ENCODE assay signal across 26 cellular contexts in the genomic region with DNA sequence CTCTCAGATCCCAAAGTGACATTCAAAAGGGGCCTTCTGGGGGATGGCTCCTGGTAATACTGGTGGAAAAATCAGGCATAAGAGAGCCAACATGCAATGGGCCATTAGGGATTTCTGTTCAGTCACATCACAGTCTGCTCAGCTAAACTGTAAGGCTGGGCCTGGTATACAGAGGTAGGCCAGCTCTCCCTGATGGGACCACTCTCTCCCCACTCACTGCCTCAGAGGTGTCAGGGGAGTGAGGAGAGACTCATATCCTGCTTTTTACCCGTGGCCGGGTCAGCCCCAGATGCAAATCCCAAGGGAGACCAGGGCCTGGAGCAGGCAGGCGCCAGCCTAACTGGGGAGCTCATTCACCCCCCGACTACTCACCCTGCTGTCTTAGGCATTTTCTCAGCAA. TPM values are rescaled to one million over a fixed set of nuclear protein-coding genes. Genes with fewer than 3 reads are reported as not detected.
DNase-seq lines count a peak whose midpoint lies in the region; ATAC-seq, FAIRE-seq and TF ChIP-seq lines count a peak whose summit lies in the region.
"Had no signal": no experiment of that assay in that cellular context is flagged by ENCODE, and none has a peak within 500 bp of the region (broad histone marks: within the 10 kb centered on the region; RNA-seq: fewer than 3 reads in every experiment).

No MANE protein-coding gene starts in this region.

- H3K4me3 Mint-ChIP-seq in astrocyte (ENCODE audit: unreplicated experiment): no peak overlapping the region
- no peak overlapping the region for H3K4me3 Mint-ChIP-seq in activated CD8-positive, alpha-beta memory T cell treated with anti-CD3 and anti-CD28 coated beads, Interleukin-2, amount 10 ng/mL, durations not matched to agents 7 days and 5 days
- H3K4me3 Mint-ChIP-seq: CD4-positive, alpha-beta T cell had no signal

- no peak overlapping the region for H4K91ac ChIP-seq in neuronal stem cell (ENCODE audit: low read depth, low read length, poor library complexity)

- no peak overlapping the region for H4K8ac ChIP-seq in neuronal stem cell (ENCODE audit: low read depth, low read length)

- H3K18ac ChIP-seq in neuronal stem cell (ENCODE audit: low read length): peak overlapping the region; percentile 48

- CTCF ChIA-PET in A549 (lab: Yijun Ruan, JAX): interaction anchor here (0.9 to 3.0 kb wide), 6 partner anchors 12 to 67 kb away, joined by 3 to 11 read pairs (median 4); no protein-coding TSS in a partner anchor
- CTCF ChIA-PET in activated CD8-positive, alpha-beta memory T cell treated with anti-CD3 and anti-CD28 coated beads, Interleukin-2, amount 10 ng/mL, durations not matched to agents 7 days and 5 days (lab: Charles Lee): no interaction called here

- no peak overlapping the region for H3K23ac ChIP-seq in neuronal stem cell (ENCODE audit: low read depth, low read length, poor library complexity)

- H2AK5ac ChIP-seq in neuronal stem cell (ENCODE audit: low read depth, low read length): no peak overlapping the region

- 77% methylated on average over 4 of the region's 4 CpGs for WGBS in A549 (ENCODE audit: missing lambda C conversion rate)
- 69 to 73% methylated on average over 4 of the region's 4 CpGs for WGBS in GM23248 (ENCODE audit: low coverage in 1 of 2, low lambda C conversion rate in 2 of 2, missing lambda C conversion rate in 2 of 2), 2 experiments
- no CpG with 5 or more reads among the region's 4 CpGs for WGBS in neuronal stem cell (ENCODE audit: extremely low coverage in 2 of 2, insufficient read length in 2 of 2, insufficient replicate concordance in 1 of 2), 2 donors

- TF ChIP-seq EP300 in A549 (IDR thresholded peaks at IDR 0.05): no peak

- in situ Hi-C loops in GM23248 (cut with MboI): no loop called here

- peak overlapping the region; percentile 23 for H3K14ac ChIP-seq in neuronal stem cell (ENCODE audit: low read length)

- no peaks in the 10 kb centered on the region for H3K27me3 Mint-ChIP-seq in astrocyte (ENCODE audit: low read depth, unreplicated experiment)
- peaks cover 20% of the 10 kb centered on the region for H3K27me3 Mint-ChIP-seq in activated CD8-positive, alpha-beta memory T cell treated with anti-CD3 and anti-CD28 coated beads, Interleukin-2, amount 10 ng/mL, durations not matched to agents 7 days and 5 days

- peaks cover 25% of the 10 kb centered on the region for H3K4me1 Mint-ChIP-seq in astrocyte (ENCODE audit: low read depth, unreplicated experiment)
- H3K4me1 Mint-ChIP-seq in activated CD8-positive, alpha-beta memory T cell treated with anti-CD3 and anti-CD28 coated beads, Interleukin-2, amount 10 ng/mL, durations not matched to agents 7 days and 5 days: no peaks in the 10 kb centered on the region

- peak; percentile 36 to 55; a peak in 4 of 6 replicates for ATAC-seq in A549
- no peak for ATAC-seq in activated CD8-positive, alpha-beta memory T cell treated with anti-CD3 and anti-CD28 coated beads, Interleukin-2, amount 10 ng/mL, durations not matched to agents 7 days and 5 days

- DNase-seq in A549 (ENCODE audit: low read depth in 1 of 2, low spot score in 1 of 2) (no peak), GM23248 (peak; percentile 32), astrocyte (ENCODE audit: low read depth) (no peak), neuronal stem cell (ENCODE audit: low spot score) (no peak), SW 1271 (lab: John Stamatoyannopoulos, UW) (no peak), NCI-H1092 (lab: John Stamatoyannopoulos, UW) (no peak), DMS114 treated with DMSO at 0.1 percent for 48 hours (lab: John Stamatoyannopoulos, UW; ENCODE audit: unreplicated experiment) (no peak)
- DNase-seq in activated CD8-positive, alpha-beta memory T cell treated with anti-CD3 and anti-CD28 coated beads, Interleukin-2, amount 10 ng/mL, durations not matched to agents 7 days and 5 days: no peak
- DNase-seq: AML-193; CD4-positive, alpha-beta T cell; DMS53; GDM1; KG1; MG63; NCI-H2029 treated with DMSO at 0.1 percent for 48 hours; NCI-H446 treated with DMSO at 0.1 percent for 48 hours; NCI-H526; NCI-H82; NK-92 treated with Interleukin-12 subunit alpha and Interleukin-12 subunit beta, amount 100 ng/mL, for 24 hours; Right ventricle myocardium superior had no signal

- no peaks in the 10 kb centered on the region for H3K79me2 ChIP-seq in GM23248 (ENCODE audit: insufficient read depth)
- H3K79me2 ChIP-seq in astrocyte (ENCODE audit: insufficient read depth, low read length): no peaks in the 10 kb centered on the region

- H4K20me1 ChIP-seq in GM23248 (ENCODE audit: insufficient read depth) (no peaks in the 10 kb centered on the region), astrocyte (ENCODE audit: insufficient read depth, low read length) (no peaks in the 10 kb centered on the region)
- H4K20me1 ChIP-seq: BLaER1 treated with 17β-estradiol and CSF1 and Interleukin-3, amounts not matched to agents 10 nM and 100 nM had no signal

- peak overlapping the region in 1 of 2 experiments; percentile 57; a peak in 3 of 6 replicates for H3K27ac ChIP-seq in A549
- H3K27ac ChIP-seq in GM23248: no peak overlapping the region
- H3K27ac ChIP-seq in astrocyte (ENCODE audit: low read depth, low read length): no peak overlapping the region
- no peak overlapping the region for H3K27ac ChIP-seq in neuronal stem cell (replicated peaks; ENCODE audit: low read length)
- H3K27ac ChIP-seq: BLaER1 treated with 17β-estradiol and CSF1 and Interleukin-3, amounts not matched to agents 10 nM and 100 nM; SJSA1 had no signal

- H2AFZ ChIP-seq in GM23248 (no peak overlapping the region), astrocyte (ENCODE audit: low read depth, low read length) (no peak overlapping the region), neuronal stem cell (ENCODE audit: low read length) (no peak overlapping the region)

- H2BK5ac ChIP-seq in neuronal stem cell (ENCODE audit: low read length): no peak overlapping the region

- peaks cover 12% of the 10 kb centered on the region for H3F3A ChIP-seq in GM23248 (ENCODE audit: insufficient read depth)

- no peaks in the 10 kb centered on the region for H3K36me3 ChIP-seq in GM23248 (ENCODE audit: low read depth)
- H3K36me3 ChIP-seq in astrocyte (ENCODE audit: insufficient read depth, low read length): no peaks in the 10 kb centered on the region
- no peaks in the 10 kb centered on the region for H3K36me3 ChIP-seq in neuronal stem cell (replicated peaks in 1 of 2; ENCODE audit: control insufficient read depth in 2 of 2, insufficient read depth in 2 of 2, low read length in 2 of 2)
- H3K36me3 ChIP-seq: BLaER1 treated with 17β-estradiol and CSF1 and Interleukin-3, amounts not matched to agents 10 nM and 100 nM; MG63; SJSA1 had no signal

- no peak for TF ChIP-seq CTCF in A549 (IDR thresholded peaks at IDR 0.05)
- no peak for TF ChIP-seq CTCF in astrocyte (IDR thresholded peaks at IDR 0.05; ENCODE audit: insufficient read depth, low read depth, low read length)

- no peaks in the 10 kb centered on the region for H3K9me2 ChIP-seq in GM23248 (ENCODE audit: insufficient read depth)

- H3K4me1 ChIP-seq in A549 (peaks cover 19% of the 10 kb centered on the region), GM23248 (ENCODE audit: insufficient read depth) (peaks cover 19% of the 10 kb centered on the region), astrocyte (ENCODE audit: insufficient read depth, low read length) (peaks cover 17% of the 10 kb centered on the region), neuronal stem cell (ENCODE audit: control insufficient read depth in 2 of 2, insufficient read depth in 1 of 2, low read depth in 1 of 2, low read length in 2 of 2) (peaks cover 4 to 29% of the 10 kb centered on the region in 2 donors)
- H3K4me1 ChIP-seq: SJSA1 had no signal

- H3K9ac ChIP-seq in GM23248: no peak overlapping the region
- H3K9ac ChIP-seq in astrocyte (ENCODE audit: low read length): no peak overlapping the region
- H3K9ac ChIP-seq in neuronal stem cell (ENCODE audit: low read depth, low read length, poor library complexity): no peak overlapping the region
- H3K9ac ChIP-seq: BLaER1 treated with 17β-estradiol and CSF1 and Interleukin-3, amounts not matched to agents 10 nM and 100 nM had no signal

- no peaks in the 10 kb centered on the region for H3K79me1 ChIP-seq in neuronal stem cell (ENCODE audit: low read depth, low read length)

- H2BK120ac ChIP-seq in neuronal stem cell (ENCODE audit: low read depth, low read length): no peak overlapping the region

- FAIRE-seq in A549 (lab: Jason Lieb, UNC) (no peak), astrocyte (lab: Jason Lieb, UNC) (no peak)
- FAIRE-seq: A204.1, D721Med, GM12892, GM19239 had no signal

- TF ChIP-seq RAD21 in A549 (conservative IDR thresholded peaks at IDR 0.05 in 1 of 2, IDR thresholded peaks at IDR 0.05 in 1 of 2): no peak

- no peak overlapping the region for H3K4me3 ChIP-seq in A549
- H3K4me3 ChIP-seq in GM23248: no peak overlapping the region
- H3K4me3 ChIP-seq in astrocyte (ENCODE audit: insufficient read depth, low read depth, low read length): no peak overlapping the region
- H3K4me3 ChIP-seq in neuronal stem cell (ENCODE audit: low read length in 2 of 2): no peak overlapping the region
- H3K4me3 ChIP-seq: BLaER1 treated with 17β-estradiol and CSF1 and Interleukin-3, amounts not matched to agents 10 nM and 100 nM; MG63; SJSA1 had no signal

- POLR2A ChIA-PET in A549 (lab: Yijun Ruan, JAX): interaction anchor here (1.0 to 1.8 kb wide), 2 partner anchors 48 to 53 kb away, joined by 3 to 4 read pairs; partner anchors contain the start of gene TPM1

- H3K4ac ChIP-seq in neuronal stem cell (ENCODE audit: low read length): no peak overlapping the region

- H3K9me3 ChIP-seq in A549 (no peaks in the 10 kb centered on the region), GM23248 (ENCODE audit: low read depth) (no peaks in the 10 kb centered on the region), astrocyte (ENCODE audit: insufficient read depth, low read depth, low read length) (no peaks in the 10 kb centered on the region), neuronal stem cell (replicated peaks in 1 of 2; ENCODE audit: control insufficient read depth in 2 of 2, insufficient read depth in 1 of 2, low read depth in 1 of 2, low read length in 2 of 2) (no peaks in the 10 kb centered on the region)
- H3K9me3 ChIP-seq: BLaER1 treated with 17β-estradiol and CSF1 and Interleukin-3, amounts not matched to agents 10 nM and 100 nM; MG63; SJSA1 had no signal

- TF ChIP-seq POLR2A in A549 (IDR thresholded peaks at IDR 0.05; ENCODE audit: low read length): no peak

- H3K27me3 ChIP-seq in GM23248 (replicated peaks; ENCODE audit: insufficient read depth) (no peaks in the 10 kb centered on the region), astrocyte (ENCODE audit: insufficient read depth, low read length) (no peaks in the 10 kb centered on the region), neuronal stem cell (ENCODE audit: control insufficient read depth in 3 of 3, insufficient read depth in 3 of 3, low read depth in 1 of 3, low read length in 3 of 3) (peaks cover 0 to 18% (median 0%) of the 10 kb centered on the region in 3 experiments)
- H3K27me3 ChIP-seq: BLaER1 treated with 17β-estradiol and CSF1 and Interleukin-3, amounts not matched to agents 10 nM and 100 nM; MG63; SJSA1 had no signal

- H3K4me2 ChIP-seq in A549: peak overlapping the region; percentile 14; the same call in 1 of the 3 replicates
- H3K4me2 ChIP-seq in GM23248 (ENCODE audit: unreplicated experiment): no peak overlapping the region
- H3K4me2 ChIP-seq in astrocyte (ENCODE audit: low read length): no peak overlapping the region
- H3K4me2 ChIP-seq in neuronal stem cell (ENCODE audit: insufficient read depth, low read length, poor library complexity, severe bottlenecking): no peak overlapping the region

- no peaks in the 10 kb centered on the region for H3K36me3 Mint-ChIP-seq in astrocyte (ENCODE audit: low read depth, unreplicated experiment)
- no peaks in the 10 kb centered on the region for H3K36me3 Mint-ChIP-seq in activated CD8-positive, alpha-beta memory T cell treated with anti-CD3 and anti-CD28 coated beads, Interleukin-2, amount 10 ng/mL, durations not matched to agents 7 days and 5 days

- H3K27ac Mint-ChIP-seq in astrocyte (ENCODE audit: unreplicated experiment): peak overlapping the region; percentile 34
- H3K27ac Mint-ChIP-seq in activated CD8-positive, alpha-beta memory T cell treated with anti-CD3 and anti-CD28 coated beads, Interleukin-2, amount 10 ng/mL, durations not matched to agents 7 days and 5 days: no peak overlapping the region
- H3K27ac Mint-ChIP-seq: CD4-positive, alpha-beta T cell had no signal

- no peaks in the 10 kb centered on the region for H3K9me3 Mint-ChIP-seq in astrocyte (ENCODE audit: unreplicated experiment)
- no peaks in the 10 kb centered on the region for H3K9me3 Mint-ChIP-seq in activated CD8-positive, alpha-beta memory T cell treated with anti-CD3 and anti-CD28 coated beads, Interleukin-2, amount 10 ng/mL, durations not matched to agents 7 days and 5 days (ENCODE audit: low read depth)
- H3K9me3 Mint-ChIP-seq: CD4-positive, alpha-beta T cell had no signal

- H2BK15ac ChIP-seq in neuronal stem cell (ENCODE audit: low read length): no peak overlapping the region

- H2BK12ac ChIP-seq in neuronal stem cell (ENCODE audit: low read length): no peak overlapping the region

RNA-seq across cellular contexts. Expression of gene TPM1, which starts 48.1 kb away (rescaled TPM):
- polyA plus RNA-seq in A549 (2011; rRNA removed): 777 and 894 TPM in 2 replicates
- polyA plus RNA-seq in A549 (2012; cell fraction: cytosol; rRNA removed): 824 and 915 TPM in 2 replicates
- polyA plus RNA-seq in A549 (2012; cell fraction: nucleus; rRNA removed): 678 and 876 TPM in 2 replicates
- 954 to 1,229 TPM (median 1,043 TPM) in 3 replicates for polyA plus RNA-seq in A549 (2017; fragmentation: RNase III; extraction: RNeasy Plus Mini Kit Qiagen cat#74134 plus additional on column Dnase treatment)
- 537 and 670 TPM in 2 replicates for polyA minus RNA-seq in A549 (2011; rRNA and poly(A)+ RNA removed)
- total RNA-seq in GM23248 (2014; rRNA removed; shearing (Covaris generic)): 1,935 and 2,012 TPM in 2 replicates
- polyA plus RNA-seq in GM23248 (2016; fragmentation: Nextera tagmentation; extraction: Ambion mirVana): 3,029 and 3,072 TPM in 2 replicates
- total RNA-seq in astrocyte: 2,922 and 3,062 TPM in 2 replicates
- polyA plus RNA-seq in neuronal stem cell (2013, experiment 1 of 2): 1,430 TPM
- polyA plus RNA-seq in neuronal stem cell (2013, experiment 2 of 2): 1,425 TPM
- total RNA-seq in activated CD8-positive, alpha-beta memory T cell treated with anti-CD3 and anti-CD28 coated beads, Interleukin-2, amount 10 ng/mL, durations not matched to agents 7 days and 5 days: 1 to 10 TPM; 4.1 to 5.5 TPM

Comparison
In these comparisons a context has a peak if more than half of its experiments do, and no peak if none do; other contexts are left out.
1. RNA of gene TPM1, which starts 48.1 kb away (total RNA-seq): 2,922 to 3,062 TPM in astrocyte and 1,935 to 2,012 TPM in GM23248; 4.1 to 5.5 TPM in activated CD8-positive, alpha-beta memory T cell treated with anti-CD3 and anti-CD28 coated beads, Interleukin-2, amount 10 ng/mL, durations not matched to agents 7 days and 5 days; every median in the first group is over 100 times any median in the second.